Comparison of ENCODE assay signal across 8 cellular contexts in the genomic region with DNA sequence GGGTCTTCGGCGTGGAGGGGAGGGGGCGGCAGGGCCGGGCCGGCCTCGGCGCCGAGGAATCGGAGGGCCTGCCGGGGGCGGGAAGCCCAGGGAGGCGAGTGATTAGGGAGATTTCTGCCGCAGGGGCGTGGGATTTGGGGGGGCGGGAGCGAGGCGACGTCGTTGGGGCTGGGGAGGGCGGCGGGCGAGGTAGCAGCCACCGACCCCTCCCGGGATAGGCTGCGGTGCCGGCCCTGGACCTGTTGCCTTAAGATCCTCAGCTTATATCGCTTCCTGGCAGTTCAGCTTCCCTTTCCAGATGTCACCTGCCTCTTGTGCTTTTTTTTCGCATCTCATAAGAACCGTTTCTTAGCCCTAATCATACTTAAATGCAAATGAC. TPM values are rescaled to one million over a fixed set of nuclear protein-coding genes. Genes with fewer than 3 reads are reported as not detected.
DNase-seq lines count a peak whose midpoint lies in the region; TF ChIP-seq lines count a peak whose summit lies in the region.

No MANE protein-coding gene starts in this region.

- H3K9ac ChIP-seq in skeletal muscle tissue (ENCODE audit: low read depth in 1 of 3, low read length in 3 of 3) = peak overlapping the region; percentile 74 to 91 (median 87)

- H3K9me3 Mint-ChIP-seq in activated naive CD8-positive, alpha-beta T cell (ENCODE audit: low read depth) = no peaks in the 10 kb centered on the region

- no peaks in the 10 kb centered on the region for H3K27me3 ChIP-seq in right atrium auricular region
- no peaks in the 10 kb centered on the region for H3K27me3 ChIP-seq in skeletal muscle tissue (ENCODE audit: control insufficient read depth in 3 of 3, insufficient read depth in 3 of 3, low read length in 3 of 3)

- H3K36me3 ChIP-seq in right atrium auricular region (no peaks in the 10 kb centered on the region), skeletal muscle tissue (ENCODE audit: control insufficient read depth in 3 of 3, insufficient read depth in 3 of 3, low read length in 3 of 3) (no peaks in the 10 kb centered on the region)

- H3K4me3 Mint-ChIP-seq in activated naive CD8-positive, alpha-beta T cell = peak overlapping the region; percentile 98

- H3K36me3 Mint-ChIP-seq in activated naive CD8-positive, alpha-beta T cell = no peaks in the 10 kb centered on the region

- H3K4me1 Mint-ChIP-seq in activated naive CD8-positive, alpha-beta T cell (ENCODE audit: low read depth) = peaks cover 51% of the 10 kb centered on the region

- peaks cover 0 to 2% of the 10 kb centered on the region in 2 donors for H3K9me3 ChIP-seq in right atrium auricular region
- H3K9me3 ChIP-seq in skeletal muscle tissue (ENCODE audit: control insufficient read depth in 3 of 3, low read length in 3 of 3) = no peaks in the 10 kb centered on the region

- TF ChIP-seq CTCF in LNCaP clone FGC (IDR thresholded peaks at IDR 0.05; ENCODE audit: control insufficient read depth, extremely low read depth, insufficient read depth) (no peak), right atrium auricular region (IDR thresholded peaks at IDR 0.05) (no peak)

- DNase-seq in NCI-H748 (lab: John Stamatoyannopoulos, UW; ENCODE audit: unreplicated experiment) = peak; percentile 48
- no peak for DNase-seq in NCI-H748 treated with DMSO at 0.1 percent for 48 hours (lab: John Stamatoyannopoulos, UW)
- no peak for DNase-seq in LNCaP clone FGC (ENCODE audit: low read depth)
- no peak for DNase-seq in right atrium auricular region (ENCODE audit: low spot score)
- DNase-seq in SHP77 treated with DMSO at 0.1 percent for 48 hours (lab: John Stamatoyannopoulos, UW) = no peak
- DNase-seq in NCI-H2107 (lab: John Stamatoyannopoulos, UW) = no peak

- peak overlapping the region; percentile 87 for H3K4me3 ChIP-seq in LNCaP clone FGC (ENCODE audit: low read depth, low read length)
- peak overlapping the region; percentile 94 to 98 for H3K4me3 ChIP-seq in right atrium auricular region
- H3K4me3 ChIP-seq in skeletal muscle tissue (ENCODE audit: low read length in 3 of 3) = peak overlapping the region; percentile 86 to 95 (median 91)

- peak overlapping the region; percentile 92 to 94 for H3K27ac ChIP-seq in right atrium auricular region
- peak overlapping the region; percentile 89 for H3K27ac ChIP-seq in skeletal muscle tissue (ENCODE audit: low read depth, low read length)

- peak overlapping the region; percentile 76 for H3K27ac Mint-ChIP-seq in activated naive CD8-positive, alpha-beta T cell

- peaks cover 2% of the 10 kb centered on the region for H3K27me3 Mint-ChIP-seq in activated naive CD8-positive, alpha-beta T cell

- H3K4me1 ChIP-seq in right atrium auricular region (peaks cover 0 to 38% of the 10 kb centered on the region in 2 donors), skeletal muscle tissue (ENCODE audit: control insufficient read depth in 3 of 3, insufficient read depth in 3 of 3, low read length in 3 of 3) (peaks cover 6 to 13% (median 11%) of the 10 kb centered on the region in 3 donors)

RNA-seq across cellular contexts. Expression of a gene that starts 0.6 kb away (rescaled TPM):
- total RNA-seq in right atrium auricular region (10 to 100 TPM; 39.2 to 54.1 TPM), skeletal muscle tissue (8.4 TPM)
